In the genomic region with DNA sequence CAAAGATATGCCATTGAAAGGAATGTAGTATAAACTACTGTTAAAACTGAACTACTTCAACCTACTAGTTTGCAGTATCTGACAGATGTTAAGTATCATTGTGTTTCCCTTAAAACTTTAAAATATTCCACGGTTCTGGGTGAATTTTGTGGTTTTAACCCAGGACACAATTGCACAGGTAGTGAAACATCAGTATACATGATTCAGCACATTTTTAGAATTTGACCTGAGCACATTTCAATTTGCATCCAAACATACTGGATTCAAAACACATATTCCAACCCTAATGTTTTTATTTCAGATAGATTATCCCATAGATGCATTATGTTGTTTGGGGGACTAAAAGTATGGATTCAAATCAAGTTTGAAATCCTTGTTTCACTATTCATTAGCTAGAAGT, we compare ENCODE assay signal across 8 cellular contexts.
"Had no signal": no experiment of that assay in that cellular context is flagged by ENCODE, and none has a peak within 500 bp of the region (broad histone marks: within the 10 kb centered on the region; RNA-seq: fewer than 3 reads in every experiment).

No MANE protein-coding gene starts in this region.

- FAIRE-seq: HTR-8/SVneo had no signal

- H3K4me2 ChIP-seq: KMS-11 had no signal

- DNase-seq: GM23248, GOT3, H9, HCEC 1CT, Karpas-422, KBM-7 had no signal

- H3K4me3 ChIP-seq: GM23248 had no signal

- H3K9ac ChIP-seq: GM23248, KMS-11 had no signal

- H3K27ac ChIP-seq: GM23248, KMS-11 had no signal

- H2AFZ ChIP-seq: GM23248 had no signal
